2 cellular contexts compared by ENCODE assay signal in genomic region chr1:151936653-151937052, GRCh38.
TF ChIP-seq lines count a peak whose summit lies in the region.

No MANE protein-coding gene starts in this region.

TF ChIP-seq in K562, 482 proteins besides CTCF, POLR2A, EP300 and RAD21:
- TF ChIP-seq EP400 (IDR thresholded peaks at IDR 0.05) (no peak), CGGBP1 (CRISPR knock-in tag; IDR thresholded peaks at IDR 0.05) (no peak), CBFA2T3 (IDR thresholded peaks at IDR 0.05) (peak; percentile 52; the same call in 1 of the 2 replicates), PPARD (CRISPR knock-in tag; IDR thresholded peaks at IDR 0.05) (no peak)

TF ChIP-seq in HepG2, 621 proteins besides CTCF, POLR2A, EP300 and RAD21:
- TF ChIP-seq RFX3 (CRISPR knock-in tag; IDR thresholded peaks at IDR 0.05) (no peak), NR2F6 (IDR thresholded peaks at IDR 0.05) (0 out of 2 replicates have a peak, but pooled peaks have one; percentile 15), NR2F6 (CRISPR knock-in tag; IDR thresholded peaks at IDR 0.05) (no peak), MTF2 (CRISPR knock-in tag; IDR thresholded peaks at IDR 0.05; ENCODE audit: borderline replicate concordance) (no peak), ARID3A (IDR thresholded peaks at IDR 0.05; ENCODE audit: low read depth, low read length) (no peak)
